18 cellular contexts compared by ENCODE assay signal in the genomic region with DNA sequence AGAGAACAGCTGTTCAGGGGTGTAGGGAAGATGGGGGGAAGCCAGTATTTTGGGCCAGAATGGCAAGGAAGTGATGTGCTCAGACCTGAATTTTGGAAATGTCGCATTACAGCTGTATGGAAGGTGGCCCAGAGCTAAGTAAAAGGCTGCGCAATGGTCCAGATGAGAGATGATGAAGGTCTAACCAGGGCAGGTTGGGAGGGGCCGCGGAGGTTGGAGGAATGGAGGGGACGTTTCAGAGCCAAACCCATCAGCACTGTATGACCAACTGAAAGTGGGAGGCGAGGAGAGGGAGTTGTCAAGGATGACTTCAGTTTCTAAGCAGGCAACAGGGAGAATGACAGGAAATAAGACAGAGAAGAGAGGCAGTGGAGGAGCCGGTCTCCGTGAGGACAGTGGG.
DNase-seq lines count a peak whose midpoint lies in the region; ATAC-seq and TF ChIP-seq lines count a peak whose summit lies in the region.
"Had no signal": no experiment of that assay in that cellular context is flagged by ENCODE, and none has a peak within 500 bp of the region (broad histone marks: within the 10 kb centered on the region; RNA-seq: fewer than 3 reads in every experiment).

No MANE protein-coding gene starts in this region.

- H3K27ac ChIP-seq in esophagus muscularis mucosa (replicated peaks in 1 of 4) (peak overlapping the region; percentile 91 to 97 (median 94)), thoracic aorta (peak overlapping the region; percentile 91 to 95)
- H3K27ac ChIP-seq: HL-60 had no signal

- H3K9me3 ChIP-seq in esophagus muscularis mucosa, result no peaks in the 10 kb centered on the region
- no peaks in the 10 kb centered on the region for H3K9me3 ChIP-seq in thoracic aorta

- no peak overlapping the region for H3K4me3 ChIP-seq in esophagus muscularis mucosa
- H3K4me3 ChIP-seq in thoracic aorta, result no peak overlapping the region
- H3K4me3 ChIP-seq: GM23338 had no signal

- H3K4me1 Mint-ChIP-seq in brain, result peaks cover 69% of the 10 kb centered on the region

- intact Hi-C loops in esophagus muscularis mucosa (cut with DNase I), result no loop called here
- intact Hi-C loops in posterior vena cava (cut with DNase I), result no loop called here

- H3K4me1 ChIP-seq in esophagus muscularis mucosa, result peaks cover 95 to 100% (median 100%) of the 10 kb centered on the region in 4 donors
- H3K4me1 ChIP-seq in thoracic aorta (ENCODE audit: control insufficient read depth in 1 of 2, low read depth in 2 of 2), result peaks cover 64 to 100% of the 10 kb centered on the region in 2 donors

- 70% methylated on average over 8 of the region's 8 CpGs for WGBS in esophagus muscularis mucosa

- TF ChIP-seq EP300 in esophagus muscularis mucosa (IDR thresholded peaks at IDR 0.05), result no peak

- peak overlapping the region in 3 of 5 experiments; percentile 7 to 38 (median 20) for H3K27ac Mint-ChIP-seq in brain
- H3K27ac Mint-ChIP-seq: CD4-positive, alpha-beta T cell; GM23338 had no signal

- no peak overlapping the region for H3K4me3 Mint-ChIP-seq in brain
- H3K4me3 Mint-ChIP-seq: CD4-positive, alpha-beta T cell; GM23338 had no signal

- TF ChIP-seq POLR2A in esophagus muscularis mucosa (IDR thresholded peaks at IDR 0.05; ENCODE audit: low read depth), result no peak

- no peak for ATAC-seq in thoracic aorta (ENCODE audit: insufficient number of reproducible peaks, low FRiP score, low read depth)
- ATAC-seq: GM23338 had no signal

- no peaks in the 10 kb centered on the region for H3K9me3 Mint-ChIP-seq in brain
- H3K9me3 Mint-ChIP-seq: CD4-positive, alpha-beta T cell; GM23338 had no signal

- peaks cover 0 to 3% (median 0%) of the 10 kb centered on the region in 4 donors for H3K36me3 ChIP-seq in esophagus muscularis mucosa
- H3K36me3 ChIP-seq in thoracic aorta, result no peaks in the 10 kb centered on the region

- no peaks in the 10 kb centered on the region for H3K36me3 Mint-ChIP-seq in brain

- TF ChIP-seq CTCF in brain (conservative IDR thresholded peaks at IDR 0.05) (no peak), esophagus muscularis mucosa (IDR thresholded peaks at IDR 0.05) (no peak), thoracic aorta (IDR thresholded peaks at IDR 0.05) (no peak)

- H3K27me3 ChIP-seq in esophagus muscularis mucosa (no peaks in the 10 kb centered on the region), thoracic aorta (replicated peaks; ENCODE audit: insufficient read depth) (no peaks in the 10 kb centered on the region)

- H3K27me3 Mint-ChIP-seq in brain, result no peaks in the 10 kb centered on the region

- DNase-seq in esophagus muscularis mucosa (ENCODE audit: extremely low spot score) (no peak), posterior vena cava (ENCODE audit: low spot score) (peak; percentile 49), thoracic aorta (ENCODE audit: low spot score) (no peak), NCI-H774 (lab: John Stamatoyannopoulos, UW) (no peak), hippocampal formation (lab: John Stamatoyannopoulos, UW) (no peak), NCI-H1417 (lab: John Stamatoyannopoulos, UW) (no peak)
- DNase-seq: ACHN; Calu3; CD4-positive, alpha-beta T cell; DMS79 treated with DMSO at 0.1 percent for 48 hours; KBM-7; NCI-H1048; NCI-H2107; NCI-H226; NCI-H69 had no signal
